1 cellular context compared by ENCODE assay signal in genomic region chr19:3142292-3142670, GRCh38.
TF ChIP-seq lines count a peak whose summit lies in the region.

No MANE protein-coding gene starts in this region.

TF ChIP-seq in GM23338, 12 proteins besides CTCF, POLR2A, EP300 and RAD21 (continued from another document):
- TF ChIP-seq STAT1 (IDR thresholded peaks at IDR 0.05; ENCODE audit: unreplicated experiment): no peak
- no peak for TF ChIP-seq POLR2AphosphoS5 (IDR thresholded peaks at IDR 0.05; ENCODE audit: low read depth)
- TF ChIP-seq REST (IDR thresholded peaks at IDR 0.05; ENCODE audit: unreplicated experiment): no peak
- no peak for TF ChIP-seq CREB1 (CRISPR knock-in tag; IDR thresholded peaks at IDR 0.05; ENCODE audit: low read depth)
- TF ChIP-seq ZNF114 (CRISPR knock-in tag; IDR thresholded peaks at IDR 0.05): no peak
- TF ChIP-seq, protein P1, sequence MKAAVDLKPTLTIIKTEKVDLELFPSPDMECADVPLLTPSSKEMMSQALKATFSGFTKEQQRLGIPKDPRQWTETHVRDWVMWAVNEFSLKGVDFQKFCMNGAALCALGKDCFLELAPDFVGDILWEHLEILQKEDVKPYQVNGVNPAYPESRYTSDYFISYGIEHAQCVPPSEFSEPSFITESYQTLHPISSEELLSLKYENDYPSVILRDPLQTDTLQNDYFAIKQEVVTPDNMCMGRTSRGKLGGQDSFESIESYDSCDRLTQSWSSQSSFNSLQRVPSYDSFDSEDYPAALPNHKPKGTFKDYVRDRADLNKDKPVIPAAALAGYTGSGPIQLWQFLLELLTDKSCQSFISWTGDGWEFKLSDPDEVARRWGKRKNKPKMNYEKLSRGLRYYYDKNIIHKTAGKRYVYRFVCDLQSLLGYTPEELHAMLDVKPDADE (IDR thresholded peaks at IDR 0.05): no peak
